In the genomic region with DNA sequence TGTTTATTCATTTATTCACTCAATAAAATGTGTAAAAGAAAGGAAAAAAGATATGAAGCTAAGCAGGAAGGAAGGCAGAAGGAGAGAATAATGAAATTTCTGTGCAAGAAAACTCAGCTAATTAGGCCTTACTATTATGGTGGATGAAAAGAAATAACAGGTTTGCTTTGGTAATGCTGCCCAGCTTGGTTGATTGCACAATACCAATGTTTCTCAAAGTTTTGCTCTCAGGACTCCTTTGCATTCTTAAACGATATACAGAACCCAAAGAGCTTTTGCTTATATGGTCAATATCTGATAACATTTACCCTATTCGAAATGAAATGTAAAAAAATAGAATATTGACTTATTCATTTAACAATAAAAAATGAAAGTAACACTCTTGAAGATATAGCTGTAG, we compare ENCODE assay signal across 1 cellular context.
TF ChIP-seq lines count a peak whose summit lies in the region.

No MANE protein-coding gene starts in this region.

TF ChIP-seq in endothelial cell of umbilical vein, 7 proteins besides CTCF, POLR2A, EP300 and RAD21:
- TF ChIP-seq, protein P1, sequence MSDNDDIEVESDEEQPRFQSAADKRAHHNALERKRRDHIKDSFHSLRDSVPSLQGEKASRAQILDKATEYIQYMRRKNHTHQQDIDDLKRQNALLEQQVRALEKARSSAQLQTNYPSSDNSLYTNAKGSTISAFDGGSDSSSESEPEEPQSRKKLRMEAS (IDR thresholded peaks at IDR 0.05; ENCODE audit: insufficient read depth, insufficient read length) = no peak
- TF ChIP-seq FOS (IDR thresholded peaks at IDR 0.05; ENCODE audit: borderline replicate concordance, insufficient read depth, low read length) (no peak), MYC (IDR thresholded peaks at IDR 0.05; ENCODE audit: low read depth, low read length) (no peak), EZH2 (IDR thresholded peaks at IDR 0.05; ENCODE audit: borderline replicate concordance, low read depth, low read length, severe bottlenecking) (no peak), GATA2 (IDR thresholded peaks at IDR 0.05; ENCODE audit: insufficient read depth, insufficient read length, low read depth, low read length) (no peak), POLR2AphosphoS5 (IDR thresholded peaks at IDR 0.05; ENCODE audit: insufficient read depth, low read depth, low read length) (no peak), JUN (IDR thresholded peaks at IDR 0.05; ENCODE audit: borderline replicate concordance, insufficient read depth, insufficient read length, low read depth) (no peak)
